Comparison of ENCODE assay signal across 1 cellular context in the genomic region with DNA sequence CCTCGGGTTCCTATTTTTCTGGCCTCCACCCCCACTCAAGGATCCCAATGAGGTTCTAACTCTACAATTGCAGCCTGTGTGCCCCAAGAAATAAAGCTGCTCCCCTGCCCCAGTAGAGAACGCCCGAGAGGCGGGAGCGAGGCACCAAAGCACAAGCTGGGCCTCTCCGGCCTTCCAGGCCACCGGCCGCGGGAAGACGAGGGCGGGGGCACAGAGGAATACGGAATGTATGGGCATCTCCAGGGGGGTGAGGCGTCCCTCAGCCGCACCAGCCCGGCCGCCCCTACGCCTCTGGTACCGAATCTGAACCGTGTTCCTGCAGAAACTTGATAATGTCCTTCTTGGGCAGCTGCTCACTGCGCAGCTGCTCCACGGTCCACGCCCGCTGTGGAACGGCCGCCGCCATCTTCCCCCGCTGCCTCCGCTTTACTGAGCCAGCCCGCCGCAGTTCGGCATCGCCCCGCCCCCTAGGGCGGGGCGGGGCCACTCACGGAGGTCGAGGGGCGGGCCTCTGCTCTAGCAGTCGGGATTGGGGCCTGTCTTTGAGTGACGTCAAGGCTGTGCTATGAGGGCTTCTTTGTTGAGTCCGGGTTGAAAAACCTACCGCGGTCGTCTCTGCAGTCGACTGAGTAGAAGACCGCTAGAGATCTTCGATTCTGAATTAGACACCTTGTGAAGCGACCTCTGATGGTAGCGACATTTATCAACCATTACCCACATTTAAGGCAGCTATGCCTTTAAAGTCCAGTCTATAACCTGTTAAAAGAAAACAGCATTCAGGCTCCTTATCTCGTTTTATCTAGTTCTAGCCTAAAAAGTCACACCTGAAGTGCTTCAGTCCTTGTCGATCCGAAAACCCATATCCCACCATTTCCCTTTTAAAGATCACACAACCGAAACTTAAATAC.
TF ChIP-seq lines count a peak whose summit lies in the region.

Gene FKBP3 (minus strand): TSS at position 431 of the 908 bp plus-strand sequence. CDS start 25 bp downstream, at position 406.

TF ChIP-seq in GM12878, 131 proteins besides CTCF, POLR2A, EP300 and RAD21 (continued from another document and continues in another):
- peak; percentile 92 for TF ChIP-seq E4F1 (IDR thresholded peaks at IDR 0.05; ENCODE audit: borderline replicate concordance, partially characterized antibody)
- peak; percentile 86 for TF ChIP-seq GATAD2B (conservative IDR thresholded peaks at IDR 0.05; ENCODE audit: low read depth)
- TF ChIP-seq POLR2AphosphoS5 (IDR thresholded peaks at IDR 0.05; ENCODE audit: low read length): peak; percentile 89
- TF ChIP-seq, protein P1, sequence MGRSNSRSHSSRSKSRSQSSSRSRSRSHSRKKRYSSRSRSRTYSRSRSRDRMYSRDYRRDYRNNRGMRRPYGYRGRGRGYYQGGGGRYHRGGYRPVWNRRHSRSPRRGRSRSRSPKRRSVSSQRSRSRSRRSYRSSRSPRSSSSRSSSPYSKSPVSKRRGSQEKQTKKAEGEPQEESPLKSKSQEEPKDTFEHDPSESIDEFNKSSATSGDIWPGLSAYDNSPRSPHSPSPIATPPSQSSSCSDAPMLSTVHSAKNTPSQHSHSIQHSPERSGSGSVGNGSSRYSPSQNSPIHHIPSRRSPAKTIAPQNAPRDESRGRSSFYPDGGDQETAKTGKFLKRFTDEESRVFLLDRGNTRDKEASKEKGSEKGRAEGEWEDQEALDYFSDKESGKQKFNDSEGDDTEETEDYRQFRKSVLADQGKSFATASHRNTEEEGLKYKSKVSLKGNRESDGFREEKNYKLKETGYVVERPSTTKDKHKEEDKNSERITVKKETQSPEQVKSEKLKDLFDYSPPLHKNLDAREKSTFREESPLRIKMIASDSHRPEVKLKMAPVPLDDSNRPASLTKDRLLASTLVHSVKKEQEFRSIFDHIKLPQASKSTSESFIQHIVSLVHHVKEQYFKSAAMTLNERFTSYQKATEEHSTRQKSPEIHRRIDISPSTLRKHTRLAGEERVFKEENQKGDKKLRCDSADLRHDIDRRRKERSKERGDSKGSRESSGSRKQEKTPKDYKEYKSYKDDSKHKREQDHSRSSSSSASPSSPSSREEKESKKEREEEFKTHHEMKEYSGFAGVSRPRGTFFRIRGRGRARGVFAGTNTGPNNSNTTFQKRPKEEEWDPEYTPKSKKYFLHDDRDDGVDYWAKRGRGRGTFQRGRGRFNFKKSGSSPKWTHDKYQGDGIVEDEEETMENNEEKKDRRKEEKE (IDR thresholded peaks at IDR 0.05): peak; percentile 96
- TF ChIP-seq MTA3 (IDR thresholded peaks at IDR 0.05; ENCODE audit: borderline replicate concordance, low read length): no peak
- TF ChIP-seq SUZ12 (IDR thresholded peaks at IDR 0.05; ENCODE audit: unreplicated experiment): no peak
- TF ChIP-seq ATF7 (IDR thresholded peaks at IDR 0.05; ENCODE audit: low read depth): peak; percentile 99
- peak; percentile 7; the same call in 1 of the 2 replicates for TF ChIP-seq SMARCA5 (IDR thresholded peaks at IDR 0.05)
- TF ChIP-seq NR2C1 (IDR thresholded peaks at IDR 0.05): peak; percentile 70
- TF ChIP-seq FOXK2 (IDR thresholded peaks at IDR 0.05): peak; percentile 98
- TF ChIP-seq IRF4 (IDR thresholded peaks at IDR 0.05; ENCODE audit: low read depth, low read length): no peak
- TF ChIP-seq RUNX3 (IDR thresholded peaks at IDR 0.05; ENCODE audit: low read length): peak; percentile 70
- TF ChIP-seq TCF3 (IDR thresholded peaks at IDR 0.05; ENCODE audit: borderline replicate concordance, insufficient read depth, low read depth, low read length): 0 out of 2 replicates have a peak, but pooled peaks have one; percentile 11
- peak; percentile 98 for TF ChIP-seq CHD1 (IDR thresholded peaks at IDR 0.05; ENCODE audit: low read depth, low read length)
- peak; percentile 86 for TF ChIP-seq LARP7 (IDR thresholded peaks at IDR 0.05)
- TF ChIP-seq, protein P2, sequence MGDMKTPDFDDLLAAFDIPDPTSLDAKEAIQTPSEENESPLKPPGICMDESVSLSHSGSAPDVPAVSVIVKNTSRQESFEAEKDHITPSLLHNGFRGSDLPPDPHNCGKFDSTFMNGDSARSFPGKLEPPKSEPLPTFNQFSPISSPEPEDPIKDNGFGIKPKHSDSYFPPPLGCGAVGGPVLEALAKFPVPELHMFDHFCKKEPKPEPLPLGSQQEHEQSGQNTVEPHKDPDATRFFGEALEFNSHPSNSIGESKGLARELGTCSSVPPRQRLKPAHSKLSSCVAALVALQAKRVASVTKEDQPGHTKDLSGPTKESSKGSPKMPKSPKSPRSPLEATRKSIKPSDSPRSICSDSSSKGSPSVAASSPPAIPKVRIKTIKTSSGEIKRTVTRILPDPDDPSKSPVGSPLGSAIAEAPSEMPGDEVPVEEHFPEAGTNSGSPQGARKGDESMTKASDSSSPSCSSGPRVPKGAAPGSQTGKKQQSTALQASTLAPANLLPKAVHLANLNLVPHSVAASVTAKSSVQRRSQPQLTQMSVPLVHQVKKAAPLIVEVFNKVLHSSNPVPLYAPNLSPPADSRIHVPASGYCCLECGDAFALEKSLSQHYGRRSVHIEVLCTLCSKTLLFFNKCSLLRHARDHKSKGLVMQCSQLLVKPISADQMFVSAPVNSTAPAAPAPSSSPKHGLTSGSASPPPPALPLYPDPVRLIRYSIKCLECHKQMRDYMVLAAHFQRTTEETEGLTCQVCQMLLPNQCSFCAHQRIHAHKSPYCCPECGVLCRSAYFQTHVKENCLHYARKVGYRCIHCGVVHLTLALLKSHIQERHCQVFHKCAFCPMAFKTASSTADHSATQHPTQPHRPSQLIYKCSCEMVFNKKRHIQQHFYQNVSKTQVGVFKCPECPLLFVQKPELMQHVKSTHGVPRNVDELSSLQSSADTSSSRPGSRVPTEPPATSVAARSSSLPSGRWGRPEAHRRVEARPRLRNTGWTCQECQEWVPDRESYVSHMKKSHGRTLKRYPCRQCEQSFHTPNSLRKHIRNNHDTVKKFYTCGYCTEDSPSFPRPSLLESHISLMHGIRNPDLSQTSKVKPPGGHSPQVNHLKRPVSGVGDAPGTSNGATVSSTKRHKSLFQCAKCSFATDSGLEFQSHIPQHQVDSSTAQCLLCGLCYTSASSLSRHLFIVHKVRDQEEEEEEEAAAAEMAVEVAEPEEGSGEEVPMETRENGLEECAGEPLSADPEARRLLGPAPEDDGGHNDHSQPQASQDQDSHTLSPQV (IDR thresholded peaks at IDR 0.05): no peak
- peak; percentile 95 for TF ChIP-seq PBX3 (IDR thresholded peaks at IDR 0.05; ENCODE audit: insufficient replicate concordance, low read depth, low read length)
- TF ChIP-seq YY1 (IDR thresholded peaks at IDR 0.05; ENCODE audit: low read depth, low read length): peak; percentile 95
- no peak for TF ChIP-seq MXI1 (IDR thresholded peaks at IDR 0.05; ENCODE audit: low read depth, low read length)
- TF ChIP-seq HCFC1 (IDR thresholded peaks at IDR 0.05; ENCODE audit: low read length): peak; percentile 44; the same call in 1 of the 2 replicates
- peak; percentile 98 for TF ChIP-seq PKNOX1 (IDR thresholded peaks at IDR 0.05)
- 0 out of 2 replicates have a peak, but pooled peaks have one; percentile 50 for TF ChIP-seq ZBTB11 (CRISPR knock-in tag; IDR thresholded peaks at IDR 0.05)
- peak; percentile 98 for TF ChIP-seq RB1 (IDR thresholded peaks at IDR 0.05; ENCODE audit: borderline replicate concordance)
- peak; percentile 79 for TF ChIP-seq CREB1 (IDR thresholded peaks at IDR 0.05; ENCODE audit: low read depth)
- TF ChIP-seq SIN3A (IDR thresholded peaks at IDR 0.05; ENCODE audit: low read depth, low read length): peak; percentile 80
- TF ChIP-seq RAD51 (IDR thresholded peaks at IDR 0.05): no peak
- peak; percentile 66; the same call in 1 of the 2 replicates for TF ChIP-seq EED (IDR thresholded peaks at IDR 0.05; ENCODE audit: low read depth)
- TF ChIP-seq, protein P3, sequence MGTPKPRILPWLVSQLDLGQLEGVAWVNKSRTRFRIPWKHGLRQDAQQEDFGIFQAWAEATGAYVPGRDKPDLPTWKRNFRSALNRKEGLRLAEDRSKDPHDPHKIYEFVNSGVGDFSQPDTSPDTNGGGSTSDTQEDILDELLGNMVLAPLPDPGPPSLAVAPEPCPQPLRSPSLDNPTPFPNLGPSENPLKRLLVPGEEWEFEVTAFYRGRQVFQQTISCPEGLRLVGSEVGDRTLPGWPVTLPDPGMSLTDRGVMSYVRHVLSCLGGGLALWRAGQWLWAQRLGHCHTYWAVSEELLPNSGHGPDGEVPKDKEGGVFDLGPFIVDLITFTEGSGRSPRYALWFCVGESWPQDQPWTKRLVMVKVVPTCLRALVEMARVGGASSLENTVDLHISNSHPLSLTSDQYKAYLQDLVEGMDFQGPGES (IDR thresholded peaks at IDR 0.05): peak; percentile 80
- TF ChIP-seq MTA2 (IDR thresholded peaks at IDR 0.05; ENCODE audit: low read depth): peak; percentile 35; the same call in 1 of the 2 replicates
- TF ChIP-seq CBX5 (IDR thresholded peaks at IDR 0.05; ENCODE audit: low read depth): 0 out of 2 replicates have a peak, but pooled peaks have one; percentile 18
- TF ChIP-seq KLF5 (IDR thresholded peaks at IDR 0.05; ENCODE audit: partially characterized antibody): peak; percentile 99
